12 cellular contexts compared by ENCODE assay signal in the genomic region with DNA sequence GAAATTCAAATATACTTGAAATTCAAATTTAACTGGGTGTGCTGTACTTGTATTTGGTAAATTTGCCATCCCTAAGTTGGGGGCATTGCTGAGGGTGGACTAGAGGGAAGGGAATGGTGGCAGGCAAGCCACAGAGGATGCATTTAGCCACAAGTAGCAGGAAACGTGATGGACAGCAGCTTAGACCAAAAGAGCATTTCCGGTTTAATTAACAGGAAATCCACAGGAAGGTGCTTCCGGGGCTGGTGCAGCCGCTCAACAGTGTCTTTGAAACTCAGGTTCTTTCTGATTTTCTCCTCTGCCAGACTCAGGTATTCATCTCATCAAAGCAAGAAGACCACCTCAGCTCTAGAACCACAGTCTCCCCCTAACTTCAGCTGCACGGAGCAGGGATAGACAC. TPM values are rescaled to one million over a fixed set of nuclear protein-coding genes. Genes with fewer than 3 reads are reported as not detected.
DNase-seq lines count a peak whose midpoint lies in the region; ATAC-seq, FAIRE-seq and TF ChIP-seq lines count a peak whose summit lies in the region.
"Had no signal": no experiment of that assay in that cellular context is flagged by ENCODE, and none has a peak within 500 bp of the region (broad histone marks: within the 10 kb centered on the region; RNA-seq: fewer than 3 reads in every experiment).

No MANE protein-coding gene starts in this region.

- H3K27me3 Mint-ChIP-seq in activated naive CD8-positive, alpha-beta T cell, result no peaks in the 10 kb centered on the region
- peaks cover 3% of the 10 kb centered on the region for H3K27me3 Mint-ChIP-seq in Caco-2 (ENCODE audit: insufficient read depth, unreplicated experiment)

- no peak overlapping the region for H2AFZ ChIP-seq in hepatocyte

- H3K9me3 ChIP-seq in DOHH2 (ENCODE audit: control insufficient read depth, insufficient read depth, low read length) (no peaks in the 10 kb centered on the region), hepatocyte (ENCODE audit: low read depth) (no peaks in the 10 kb centered on the region), Caco-2 (no peaks in the 10 kb centered on the region), gastrocnemius medialis (no peaks in the 10 kb centered on the region)

- H3K79me2 ChIP-seq in DOHH2 (ENCODE audit: control insufficient read depth, low read length) (no peaks in the 10 kb centered on the region), hepatocyte (no peaks in the 10 kb centered on the region)

- BruUV-seq in Caco-2 (replicated peaks; lab: Mats Ljungman, UMichigan), result no TSS peak

- WGBS in hepatocyte (ENCODE audit: low lambda C conversion rate, missing lambda C conversion rate), result 80% methylated on average over 5 of the region's 5 CpGs

- H3K4me3 ChIP-seq in DOHH2 (ENCODE audit: low read length), result peak overlapping the region; percentile 38
- H3K4me3 ChIP-seq in hepatocyte, result no peak overlapping the region
- no peak overlapping the region for H3K4me3 ChIP-seq in Caco-2 (ENCODE audit: low read depth, low read length)
- H3K4me3 ChIP-seq in gastrocnemius medialis, result no peak overlapping the region

- H3K36me3 ChIP-seq in DOHH2 (ENCODE audit: control insufficient read depth, low read length) (no peaks in the 10 kb centered on the region), hepatocyte (replicated peaks; ENCODE audit: insufficient read depth, low read depth) (no peaks in the 10 kb centered on the region), Caco-2 (ENCODE audit: control insufficient read depth, insufficient read depth, low read length) (no peaks in the 10 kb centered on the region), gastrocnemius medialis (no peaks in the 10 kb centered on the region)

- H3K9me3 Mint-ChIP-seq in activated naive CD8-positive, alpha-beta T cell (ENCODE audit: low read depth), result no peaks in the 10 kb centered on the region
- H3K9me3 Mint-ChIP-seq in Caco-2 (ENCODE audit: unreplicated experiment), result no peaks in the 10 kb centered on the region
- H3K9me3 Mint-ChIP-seq: neural crest cell had no signal

- peaks cover 37% of the 10 kb centered on the region for H3K4me1 ChIP-seq in DOHH2 (ENCODE audit: control insufficient read depth, low read length)
- H3K4me1 ChIP-seq in hepatocyte (ENCODE audit: insufficient read depth), result no peaks in the 10 kb centered on the region
- no peaks in the 10 kb centered on the region for H3K4me1 ChIP-seq in Caco-2
- no peaks in the 10 kb centered on the region for H3K4me1 ChIP-seq in gastrocnemius medialis

- no peak for ATAC-seq in gastrocnemius medialis

- TF ChIP-seq POLR2A in H54 (IDR thresholded peaks at IDR 0.05; ENCODE audit: low read depth, low read length) (no peak), gastrocnemius medialis (IDR thresholded peaks at IDR 0.05) (no peak)

- peaks cover 48% of the 10 kb centered on the region for H3K4me1 Mint-ChIP-seq in activated naive CD8-positive, alpha-beta T cell (ENCODE audit: low read depth)
- peaks cover 7% of the 10 kb centered on the region for H3K4me1 Mint-ChIP-seq in Caco-2 (ENCODE audit: low read depth, unreplicated experiment)

- peak overlapping the region; percentile 52 for H3K4me3 Mint-ChIP-seq in activated naive CD8-positive, alpha-beta T cell
- H3K4me3 Mint-ChIP-seq in Caco-2 (ENCODE audit: unreplicated experiment), result no peak overlapping the region
- H3K4me3 Mint-ChIP-seq: neural crest cell had no signal

- intact Hi-C loops in Caco-2 (cut with micrococcal nuclease; ENCODE audit: unreplicated experiment) (no loop called here), gastrocnemius medialis (cut with DNase I; ENCODE audit: low total_unique reads) (no loop called here)

- peak; percentile 48 for DNase-seq in GM20000 (ENCODE audit: low spot score)
- DNase-seq in KBM-7, result peak; percentile 76
- no peak for DNase-seq in hepatocyte (ENCODE audit: low spot score)
- DNase-seq in H54 (ENCODE audit: insufficient read length, low spot score), result no peak
- no peak for DNase-seq in Caco-2
- no peak for DNase-seq in gastrocnemius medialis

- POLR2A ChIA-PET in Caco-2 (lab: Charles Lee), result no interaction called here

- peaks cover 4% of the 10 kb centered on the region for H3F3A ChIP-seq in DOHH2 (ENCODE audit: control insufficient read depth, insufficient read depth)

- H3K4me2 ChIP-seq in DOHH2 (ENCODE audit: low read length) (peak overlapping the region; percentile 48), hepatocyte (no peak overlapping the region)

- TF ChIP-seq CTCF in DOHH2 (IDR thresholded peaks at IDR 0.05; ENCODE audit: low read depth, low read length, poor library complexity, severe bottlenecking) (no peak), GM20000 (IDR thresholded peaks at IDR 0.05; ENCODE audit: extremely low read depth, missing control alignments) (no peak), hepatocyte (IDR thresholded peaks at IDR 0.05; ENCODE audit: poor library complexity) (no peak), Caco-2 (IDR thresholded peaks at IDR 0.05; ENCODE audit: insufficient read depth in 1 of 2, low read depth in 1 of 2, low read length in 1 of 2, severe bottlenecking in 1 of 2, unreplicated experiment in 1 of 2) (no peak), gastrocnemius medialis (IDR thresholded peaks at IDR 0.05 in 4 of 5, conservative IDR thresholded peaks at IDR 0.05 in 1 of 5) (no peak)

- H3K27ac Mint-ChIP-seq in activated naive CD8-positive, alpha-beta T cell, result peak overlapping the region; percentile 84
- H3K27ac Mint-ChIP-seq in Caco-2 (ENCODE audit: unreplicated experiment), result no peak overlapping the region

- H3K27ac ChIP-seq in DOHH2 (ENCODE audit: low read depth, low read length) (peak overlapping the region; percentile 68), hepatocyte (no peak overlapping the region), gastrocnemius medialis (no peak overlapping the region)
- H3K27ac ChIP-seq: VCaP had no signal

- in situ Hi-C loops in KBM-7 (cut with MboI; ENCODE audit: low pct_unique_long_range_greater_than_20kb, low sequenced_read_pairs) (no loop called here), gastrocnemius medialis (cut with MboI; ENCODE audit: low sequenced_read_pairs in 4 of 4) (no loop called here)

- no peaks in the 10 kb centered on the region for H3K36me3 Mint-ChIP-seq in activated naive CD8-positive, alpha-beta T cell
- H3K36me3 Mint-ChIP-seq in Caco-2 (ENCODE audit: insufficient read depth, unreplicated experiment), result no peaks in the 10 kb centered on the region

- H3K27me3 ChIP-seq in DOHH2 (ENCODE audit: control insufficient read depth, low read length) (no peaks in the 10 kb centered on the region), hepatocyte (no peaks in the 10 kb centered on the region), Caco-2 (replicated peaks; ENCODE audit: control insufficient read depth, insufficient read depth, low read length) (no peaks in the 10 kb centered on the region), gastrocnemius medialis (no peaks in the 10 kb centered on the region)

- no peaks in the 10 kb centered on the region for H4K20me1 ChIP-seq in DOHH2 (ENCODE audit: control insufficient read depth, insufficient read depth, low read depth, low read length)
- H4K20me1 ChIP-seq in hepatocyte (ENCODE audit: insufficient read depth, poor library complexity, severe bottlenecking), result no peaks in the 10 kb centered on the region

- H3K9me2 ChIP-seq in DOHH2 (replicated peaks; ENCODE audit: control insufficient read depth, low read length), result no peaks in the 10 kb centered on the region
- no peaks in the 10 kb centered on the region for H3K9me2 ChIP-seq in hepatocyte (replicated peaks; ENCODE audit: insufficient read depth)

- no peak for FAIRE-seq in H54 (lab: Jason Lieb, UNC)
- FAIRE-seq: endothelial cell of umbilical vein had no signal

- CTCF ChIA-PET in Caco-2 (lab: Charles Lee), result interaction anchor here (0.6 to 0.9 kb wide), 2 partner anchors 26 to 224 kb away, joined by 3 to 5 read pairs; no protein-coding TSS in a partner anchor

RNA-seq across cellular contexts. Expression of gene BCAS1, which starts 7.9 kb away (rescaled TPM):
- 7.4 and 9.8 TPM in 2 replicates for total RNA-seq in hepatocyte
- 4.9 and 5.1 TPM in 2 replicates for polyA plus RNA-seq in hepatocyte
- 1.2 and 2.0 TPM in 2 replicates for total RNA-seq in Caco-2 (2022)
- total RNA-seq in gastrocnemius medialis, result under 1 TPM in 1 of 4 donors, not detected in 3; 0.32 TPM
- total RNA-seq: endothelial cell of umbilical vein, neural crest cell, subcutaneous adipose tissue had no signal
- polyA plus RNA-seq: endothelial cell of umbilical vein had no signal

Comparison
In these comparisons a context has a peak if more than half of its experiments do, and no peak if none do; other contexts are left out.
1. DNase-seq: peak in GM20000 (single experiment) and KBM-7 (single experiment); none in hepatocyte (single experiment), H54 (single experiment), Caco-2 (0 of 2) and gastrocnemius medialis (0 of 2).